Comparison of ENCODE assay signal across 8 cellular contexts in genomic region chr2:28751102-28751955, GRCh38. TPM values are rescaled to one million over a fixed set of nuclear protein-coding genes. Genes with fewer than 3 reads are reported as not detected.
DNase-seq lines count a peak whose midpoint lies in the region; ATAC-seq and TF ChIP-seq lines count a peak whose summit lies in the region.

Gene PPP1CB (plus strand): TSS chr2:28751830. CDS start chr2:28752125, 295 bp downstream.

- H3K9me3 Mint-ChIP-seq in CD14-positive monocyte: no peaks in the 10 kb centered on the region
- no peaks in the 10 kb centered on the region for H3K9me3 Mint-ChIP-seq in dendritic cell treated with granulocyte-macrophage colony-stimulating factor and Interleukin-4, amounts not matched to agents 40 ng/mL and 50 ng/mL, for 4 days

- H3K4me3 ChIP-seq in liver (ENCODE audit: low read depth in 1 of 3, low read length in 3 of 3): peak within 1 kb of the TSS; percentile 93 to 97 (median 96)

- no peaks in the 10 kb centered on the region for H3K9me3 ChIP-seq in liver (ENCODE audit: control insufficient read depth in 4 of 4, low read length in 3 of 4)

- peak; percentile 22 to 65 for TF ChIP-seq RAD21 in liver (IDR thresholded peaks at IDR 0.05)

- peak within 1 kb of the TSS; percentile 95 to 96 for H3K9ac ChIP-seq in liver (ENCODE audit: low read depth in 1 of 2, low read length in 2 of 2)

- peak within 1 kb of the TSS; percentile 91 to 99 for H3K4me3 Mint-ChIP-seq in CD14-positive monocyte
- peak within 1 kb of the TSS; percentile 80 for H3K4me3 Mint-ChIP-seq in dendritic cell treated with granulocyte-macrophage colony-stimulating factor and Interleukin-4, amounts not matched to agents 40 ng/mL and 50 ng/mL, for 4 days

- peak within 1 kb of the TSS; percentile 100 for H3K27ac ChIP-seq in liver (ENCODE audit: low read depth in 1 of 2, low read length in 2 of 2)

- intact Hi-C loops in CD14-positive monocyte (cut with micrococcal nuclease): loop anchor here (2.0 to 10.0 kb wide), 5 partner anchors 35 to 184 kb away; no protein-coding TSS in a partner anchor
- intact Hi-C loops in dendritic cell treated with granulocyte-macrophage colony-stimulating factor and Interleukin-4, amounts not matched to agents 40 ng/mL and 50 ng/mL, for 4 days (cut with micrococcal nuclease): loop anchor here (1.0 to 2.0 kb wide), 3 partner anchors 35 to 151 kb away; no protein-coding TSS in a partner anchor

- H3K27me3 Mint-ChIP-seq in CD14-positive monocyte (ENCODE audit: low read depth in 3 of 3): peaks cover 0 to 2% (median 0%) of the 10 kb centered on the region in 3 donors
- H3K27me3 Mint-ChIP-seq in dendritic cell treated with granulocyte-macrophage colony-stimulating factor and Interleukin-4, amounts not matched to agents 40 ng/mL and 50 ng/mL, for 4 days: no peaks in the 10 kb centered on the region

- H3K4me1 ChIP-seq in liver (ENCODE audit: control insufficient read depth in 4 of 4, insufficient read depth in 4 of 4, low read length in 3 of 4): peaks cover 4 to 19% (median 16%) of the 10 kb centered on the region in 4 donors

- WGBS in liver: under 1% methylated on average over 86 of the region's 86 CpGs

- H3K27ac Mint-ChIP-seq in CD14-positive monocyte: peak within 1 kb of the TSS; percentile 96 to 99 (median 98)
- H3K27ac Mint-ChIP-seq in dendritic cell treated with granulocyte-macrophage colony-stimulating factor and Interleukin-4, amounts not matched to agents 40 ng/mL and 50 ng/mL, for 4 days: peak within 1 kb of the TSS; percentile 99

- H3K36me3 Mint-ChIP-seq in CD14-positive monocyte: peaks cover 10 to 15% of the 10 kb centered on the region in 2 donors
- H3K36me3 Mint-ChIP-seq in dendritic cell treated with granulocyte-macrophage colony-stimulating factor and Interleukin-4, amounts not matched to agents 40 ng/mL and 50 ng/mL, for 4 days (ENCODE audit: low read depth): peaks cover 22% of the 10 kb centered on the region

- ATAC-seq in GM19372 (IDR thresholded peaks at IDR 0.05; ENCODE audit: low read depth, unreplicated experiment): peak; percentile 80
- ATAC-seq in HG03558 (IDR thresholded peaks at IDR 0.05; ENCODE audit: extremely low read depth, unreplicated experiment): peak; percentile 79

- DNase-seq in CD14-positive monocyte (ENCODE audit: low spot score) (peak; percentile 96), NCI-H748 (lab: John Stamatoyannopoulos, UW; ENCODE audit: unreplicated experiment) (peak; percentile 92)
- DNase-seq in activated CD4-positive, alpha-beta T cell treated with anti-CD3 and anti-CD28 coated beads, Interleukin-2, amount 50 U/mL, for 24 hours (ENCODE audit: low read depth in 1 of 2, low spot score in 1 of 2): peak; percentile 84 to 92
- DNase-seq in stimulated activated CD4-positive, alpha-beta T cell treated with anti-CD3 and anti-CD28 coated beads, Interleukin-4, amount 100 ng/mL, for 24 hours: peak; percentile 93

- no peaks in the 10 kb centered on the region for H3K36me3 ChIP-seq in liver (ENCODE audit: control insufficient read depth in 4 of 4, insufficient read depth in 3 of 4, low read depth in 1 of 4, low read length in 3 of 4)

- TF ChIP-seq CTCF in CD14-positive monocyte (IDR thresholded peaks at IDR 0.05): no peak
- peak; percentile 28 for TF ChIP-seq CTCF in liver (IDR thresholded peaks at IDR 0.05; ENCODE audit: low read depth, low read length, missing input control)

- peaks cover 37% of the 10 kb centered on the region for H3K4me1 Mint-ChIP-seq in CD14-positive monocyte
- peaks cover 51% of the 10 kb centered on the region for H3K4me1 Mint-ChIP-seq in dendritic cell treated with granulocyte-macrophage colony-stimulating factor and Interleukin-4, amounts not matched to agents 40 ng/mL and 50 ng/mL, for 4 days (ENCODE audit: low read depth)

- H3K27me3 ChIP-seq in liver (ENCODE audit: control insufficient read depth in 4 of 4, insufficient read depth in 4 of 4, low read length in 3 of 4): no peaks in the 10 kb centered on the region

TF ChIP-seq in liver, 16 proteins besides CTCF, POLR2A, EP300 and RAD21:
- TF ChIP-seq HNF4A (conservative IDR thresholded peaks at IDR 0.05) (peak in 1 of 2 donors; percentile 25), GABPA (IDR thresholded peaks at IDR 0.05 in 1 of 2, conservative IDR thresholded peaks at IDR 0.05 in 1 of 2) (peak in 1 of 2 donors; percentile 16), FOXA2 (IDR thresholded peaks at IDR 0.05) (no peak), ZBTB33 (IDR thresholded peaks at IDR 0.05) (no peak), ATF3 (IDR thresholded peaks at IDR 0.05) (no peak), FOXA1 (IDR thresholded peaks at IDR 0.05) (no peak), SP1 (IDR thresholded peaks at IDR 0.05) (peak; percentile 51), RXRA (IDR thresholded peaks at IDR 0.05) (peak; percentile 16 to 37), JUND (IDR thresholded peaks at IDR 0.05) (no peak), MAX (IDR thresholded peaks at IDR 0.05) (no peak), NR2F2 (IDR thresholded peaks at IDR 0.05) (peak; percentile 86), EGR1 (IDR thresholded peaks at IDR 0.05; ENCODE audit: low read depth in 2 of 2) (peak; percentile 19 to 31), TAF1 (conservative IDR thresholded peaks at IDR 0.05) (peak; percentile 78), HNF4G (IDR thresholded peaks at IDR 0.05) (no peak), YY1 (IDR thresholded peaks at IDR 0.05) (no peak), REST (IDR thresholded peaks at IDR 0.05) (peak; percentile 14)

RNA-seq across cellular contexts. Expression of gene PPP1CB, which starts in this region (rescaled TPM):
- polyA plus RNA-seq in CD14-positive monocyte (100 to 1,000 TPM in 1 of 2 donors, 10 to 100 TPM in 1; 69.4 to 142 TPM), liver (10 to 100 TPM; 26.2 to 33.3 TPM)
- total RNA-seq in liver: 10 to 100 TPM; 65.3 to 75.4 TPM

Comparison
In these comparisons a context has a peak if more than half of its experiments do, and no peak if none do; other contexts are left out.
1. Peak in every context shown above with its lines: DNase-seq, ATAC-seq, H3K4me3 ChIP-seq and H3K27ac ChIP-seq.